29 cellular contexts compared by ENCODE assay signal in genomic region chr2:132390076-132390475, GRCh38. TPM values are rescaled to one million over a fixed set of nuclear protein-coding genes. Genes with fewer than 3 reads are reported as not detected.
"Had no signal": no experiment of that assay in that cellular context is flagged by ENCODE, and none has a peak within 500 bp of the region (broad histone marks: within the 10 kb centered on the region; RNA-seq: fewer than 3 reads in every experiment).

No MANE protein-coding gene starts in this region.

- H3K9ac ChIP-seq: neural progenitor cell, parathyroid adenoma had no signal

- ATAC-seq: naive thymus-derived CD4-positive, alpha-beta T cell; natural killer cell; psoas muscle; right cardiac atrium; sciatic nerve; stimulated activated effector memory CD8-positive, alpha-beta T cell treated with anti-CD3 and anti-CD28 coated beads, Interleukin-12 subunit alpha, Interleukin-12 subunit beta, amount 100 ng/mL, for 72 hours; stimulated activated naive B cell treated with anti-CD40 and anti-IgM and Interleukin-4, amounts not matched to agents 10 μg/mL and 1 μg/mL and 100 μg/mL, for 72 hours had no signal

- H2AFZ ChIP-seq: neural progenitor cell, parathyroid adenoma had no signal

- DNase-seq: naive thymus-derived CD4-positive, alpha-beta T cell; natural killer cell; nucleus accumbens; ovary; posterior cingulate gyrus; psoas muscle; right cardiac atrium; stimulated activated CD4-positive, alpha-beta T cell treated with anti-CD3 and anti-CD28 coated beads, Interleukin-15, amount 100 ng/mL, for 24 hours; stimulated activated CD4-positive, alpha-beta T cell treated with anti-CD3 and anti-CD28 coated beads, Interleukin-2, amount 100 ng/mL, for 24 hours; stimulated activated CD4-positive, alpha-beta T cell treated with anti-CD3 and anti-CD28 coated beads, Interleukin-2, amount 100 ng/mL, for 48 hours; stimulated activated CD4-positive, alpha-beta T cell treated with anti-CD3 and anti-CD28 coated beads, Interleukin-4, amount 100 ng/mL, for 24 hours; stimulated activated naive B cell treated with anti-CD40 and anti-IgM and Interleukin-4, amounts not matched to agents 10 μg/mL and 1 μg/mL and 100 μg/mL, for 72 hours; stimulated activated naive CD4-positive, alpha-beta T cell treated with Interleukin-2 at 50 U/mL for 16 hours; stomach; thyroid gland; trophoblast cell; upper lobe of left lung had no signal

- H3K36me3 ChIP-seq: neural progenitor cell, neutrophil, ovary, stomach, thoracic aorta, thyroid gland, tibial nerve, upper lobe of left lung, vagina had no signal

- H3K9me3 ChIP-seq: neutrophil, ovary, psoas muscle, thoracic aorta, thyroid gland, vagina had no signal

- H3K4me3 Mint-ChIP-seq: naive thymus-derived CD4-positive, alpha-beta T cell; natural killer cell; nephron; neural progenitor cell; stimulated activated effector memory CD8-positive, alpha-beta T cell treated with anti-CD3 and anti-CD28 coated beads, Interleukin-12 subunit alpha, Interleukin-12 subunit beta, amount 100 ng/mL, for 72 hours; stimulated activated naive B cell treated with anti-CD40 and anti-IgM and Interleukin-4, amounts not matched to agents 10 μg/mL and 1 μg/mL and 100 μg/mL, for 72 hours; stimulated activated naive CD8-positive, alpha-beta T cell treated with anti-CD3 and anti-CD28 coated beads, Interleukin-15, Interleukin-2, amounts not matched to agents 100 ng/mL and 50 ng/mL, for 24 hours had no signal

- H3K27me3 ChIP-seq: neural progenitor cell, neutrophil, ovary, stomach, thyroid gland, tibial nerve, upper lobe of left lung, vagina had no signal

- H3K4me3 ChIP-seq: neural progenitor cell, ovary, psoas muscle, skin epidermis, stomach, thoracic aorta, thyroid gland, tibial nerve, upper lobe of left lung, vagina had no signal

- H3K27me3 Mint-ChIP-seq: stimulated activated naive B cell treated with anti-CD40 and anti-IgM and Interleukin-4, amounts not matched to agents 10 μg/mL and 1 μg/mL and 100 μg/mL, for 72 hours; stimulated activated naive CD8-positive, alpha-beta T cell treated with anti-CD3 and anti-CD28 coated beads, Interleukin-15, Interleukin-2, amounts not matched to agents 100 ng/mL and 50 ng/mL, for 24 hours had no signal

- H3K4me2 ChIP-seq: neural progenitor cell had no signal

- H3K4me1 Mint-ChIP-seq: naive thymus-derived CD4-positive, alpha-beta T cell; natural killer cell; stimulated activated effector memory CD8-positive, alpha-beta T cell treated with anti-CD3 and anti-CD28 coated beads, Interleukin-12 subunit alpha, Interleukin-12 subunit beta, amount 100 ng/mL, for 72 hours had no signal

- H3K36me3 Mint-ChIP-seq: naive thymus-derived CD4-positive, alpha-beta T cell; natural killer cell; neural progenitor cell; stimulated activated effector memory CD8-positive, alpha-beta T cell treated with anti-CD3 and anti-CD28 coated beads, Interleukin-12 subunit alpha, Interleukin-12 subunit beta, amount 100 ng/mL, for 72 hours; stimulated activated naive B cell treated with anti-CD40 and anti-IgM and Interleukin-4, amounts not matched to agents 10 μg/mL and 1 μg/mL and 100 μg/mL, for 72 hours had no signal

- H3K27ac Mint-ChIP-seq: naive thymus-derived CD4-positive, alpha-beta T cell; natural killer cell; nephron; neural progenitor cell; progenitor cell of endocrine pancreas; stimulated activated effector memory CD8-positive, alpha-beta T cell treated with anti-CD3 and anti-CD28 coated beads, Interleukin-12 subunit alpha, Interleukin-12 subunit beta, amount 100 ng/mL, for 72 hours; stimulated activated naive B cell treated with anti-CD40 and anti-IgM and Interleukin-4, amounts not matched to agents 10 μg/mL and 1 μg/mL and 100 μg/mL, for 72 hours; stimulated activated naive CD8-positive, alpha-beta T cell treated with anti-CD3 and anti-CD28 coated beads, Interleukin-15, Interleukin-2, amounts not matched to agents 100 ng/mL and 50 ng/mL, for 24 hours had no signal

- H3K9me3 Mint-ChIP-seq: neural progenitor cell; stimulated activated naive CD8-positive, alpha-beta T cell treated with anti-CD3 and anti-CD28 coated beads, Interleukin-15, Interleukin-2, amounts not matched to agents 100 ng/mL and 50 ng/mL, for 24 hours had no signal

- H3K27ac ChIP-seq: neural progenitor cell, neutrophil, ovary, parathyroid adenoma, psoas muscle, skin epidermis, stomach, thoracic aorta, thyroid gland, tibial nerve, upper lobe of left lung, vagina had no signal

- H3K4me1 ChIP-seq: parathyroid adenoma, psoas muscle, stomach, thyroid gland, tibial nerve, upper lobe of left lung, vagina had no signal

RNA-seq across cellular contexts. Expression of gene GPR39, which starts 26.5 kb away (rescaled TPM):
- total RNA-seq: naive thymus-derived CD4-positive, alpha-beta T cell; natural killer cell; psoas muscle; right cardiac atrium; vagina had no signal
- polyA plus RNA-seq: naive thymus-derived CD4-positive, alpha-beta T cell; right cardiac atrium had no signal
